ENCODE assay signal across 9 cellular contexts in the genomic region with DNA sequence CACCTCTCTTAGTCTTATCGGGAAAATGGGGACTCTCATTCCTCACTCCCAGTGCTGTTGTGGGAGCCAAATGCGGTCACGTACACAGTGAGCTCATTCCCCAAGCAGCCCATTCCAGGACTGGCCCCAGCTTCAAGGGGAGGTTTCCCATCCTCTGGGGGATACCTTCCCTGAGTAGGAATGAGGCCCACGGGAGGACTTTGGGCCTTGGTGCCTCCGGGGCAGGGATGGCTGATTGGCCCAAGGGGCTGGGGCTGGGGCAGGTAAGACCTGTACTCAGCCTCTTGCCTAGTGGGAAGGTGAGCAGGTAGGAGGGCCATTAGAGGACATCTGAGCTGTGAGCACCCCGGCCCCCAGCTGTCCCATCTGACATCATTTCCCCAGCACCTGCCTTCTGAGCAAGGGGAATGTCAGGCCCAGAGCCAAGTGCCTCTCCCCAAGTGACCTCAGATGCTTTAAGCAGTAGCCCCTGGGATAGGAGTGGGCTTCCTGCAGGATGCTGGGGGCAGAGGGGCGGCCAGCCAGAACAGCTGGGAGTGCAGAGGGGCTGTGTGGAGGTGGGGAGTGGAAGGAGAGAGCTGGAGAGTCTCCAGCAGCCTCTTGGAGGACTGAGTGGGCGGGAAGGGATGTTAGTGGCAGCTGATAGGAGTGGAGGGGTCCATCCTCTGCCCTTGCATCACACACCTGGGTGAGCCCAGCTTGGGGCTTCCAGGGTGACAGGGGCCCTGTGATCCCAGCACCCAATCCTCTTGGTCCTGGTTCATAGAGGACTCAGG. TPM values are rescaled to one million over a fixed set of nuclear protein-coding genes. Genes with fewer than 3 reads are reported as not detected.
DNase-seq lines count a peak whose midpoint lies in the region; ATAC-seq and TF ChIP-seq lines count a peak whose summit lies in the region.
"Had no signal": no experiment of that assay in that cellular context is flagged by ENCODE, and none has a peak within 500 bp of the region (broad histone marks: within the 10 kb centered on the region; RNA-seq: fewer than 3 reads in every experiment).

No MANE protein-coding gene starts in this region.

- H3K27ac ChIP-seq in suprapubic skin: no peak overlapping the region

- ATAC-seq in GM18909 (IDR thresholded peaks at IDR 0.05; ENCODE audit: poor library complexity, unreplicated experiment): no peak
- ATAC-seq in GM21390 (IDR thresholded peaks at IDR 0.05; ENCODE audit: unreplicated experiment): no peak

- TF ChIP-seq EP300 in suprapubic skin (IDR thresholded peaks at IDR 0.05): no peak

- DNase-seq in NCI-H748 (lab: John Stamatoyannopoulos, UW; ENCODE audit: unreplicated experiment) (peak; percentile 9), NCI-H748 treated with DMSO at 0.1 percent for 48 hours (lab: John Stamatoyannopoulos, UW) (no peak), iPS-NIHi11 (ENCODE audit: low spot score) (peak; percentile 3), suprapubic skin (ENCODE audit: low spot score in 2 of 2) (peak; percentile 62 to 67), T-helper 9 cell (no peak)
- DNase-seq in activated T-cell treated with anti-CD3 and anti-CD28 coated beads, Interleukin-2, amount 50 U/mL, for 48 hours: peak; percentile 29 to 31
- DNase-seq: mammary epithelial cell had no signal

- no peak for TF ChIP-seq CTCF in suprapubic skin (IDR thresholded peaks at IDR 0.05)

- TF ChIP-seq POLR2A in suprapubic skin (IDR thresholded peaks at IDR 0.05): no peak

- no peaks in the 10 kb centered on the region for H3K27me3 ChIP-seq in suprapubic skin

- 69% methylated on average over 7 of the region's 8 CpGs for WGBS in suprapubic skin

- peaks cover 4% of the 10 kb centered on the region for H3K36me3 ChIP-seq in suprapubic skin

- no peak overlapping the region for H3K4me3 ChIP-seq in suprapubic skin

- peaks cover 33% of the 10 kb centered on the region for H3K4me1 ChIP-seq in suprapubic skin

- no peaks in the 10 kb centered on the region for H3K9me3 ChIP-seq in suprapubic skin

RNA-seq across cellular contexts. Expression of gene CD82, which starts 58.4 kb away (rescaled TPM):
- total RNA-seq in suprapubic skin: 100 to 1,000 TPM in 3 of 4 donors, 10 to 100 TPM in 1; 77.6 to 155 (median 118) TPM

Comparison
In these comparisons a context has a peak if more than half of its experiments do, and no peak if none do; other contexts are left out.
1. DNase-seq: peak in NCI-H748 (single experiment), activated T-cell treated with anti-CD3 and anti-CD28 coated beads, Interleukin-2, amount 50 U/mL, for 48 hours (2 of 2), iPS-NIHi11 (single experiment) and suprapubic skin (2 of 2); none in NCI-H748 treated with DMSO at 0.1 percent for 48 hours (single experiment) and T-helper 9 cell (single experiment).